Comparison of ENCODE assay signal across 8 cellular contexts in genomic region chr1:201181323-201181722, GRCh38. TPM values are rescaled to one million over a fixed set of nuclear protein-coding genes. Genes with fewer than 3 reads are reported as not detected.
"Had no signal": no experiment of that assay in that cellular context is flagged by ENCODE, and none has a peak within 500 bp of the region (broad histone marks: within the 10 kb centered on the region; RNA-seq: fewer than 3 reads in every experiment).

No MANE protein-coding gene starts in this region.

- H3K36me3 ChIP-seq: HAP-1 had no signal

- H3K9me3 ChIP-seq: HAP-1 had no signal

- ATAC-seq: HCT116 had no signal

- DNase-seq: GM23248, GOT3, H7, IMR-90 had no signal

- H3K27ac ChIP-seq: GM23248 had no signal

- H3K4me3 ChIP-seq: GM23248, HAP-1 had no signal

RNA-seq across cellular contexts. Expression of gene IGFN1, which starts 9.3 kb away (rescaled TPM):
- total RNA-seq: GM23248, IMR-90 had no signal

RNA-seq across cellular contexts. Expression of gene ASCL5, which starts 54.3 kb away (rescaled TPM):
- total RNA-seq: GM23248, H4, H7, HT-29, IMR-90 had no signal
